In genomic region chr5:147872744-147873435, GRCh38 we compare ENCODE assay signal across 1 cellular context.
TF ChIP-seq lines count a peak whose summit lies in the region.

No MANE protein-coding gene starts in this region.

TF ChIP-seq in H1, 55 proteins besides CTCF, POLR2A, EP300 and RAD21:
- TF ChIP-seq TAF7 (optimal IDR thresholded peaks at IDR 0.05; ENCODE audit: borderline replicate concordance, low read depth, low read length) = peak; percentile 44
- TF ChIP-seq POLR2AphosphoS5 (IDR thresholded peaks at IDR 0.05; ENCODE audit: low read depth, low read length) = peak; percentile 70
